Comparison of ENCODE assay signal across 1 cellular context in the genomic region with DNA sequence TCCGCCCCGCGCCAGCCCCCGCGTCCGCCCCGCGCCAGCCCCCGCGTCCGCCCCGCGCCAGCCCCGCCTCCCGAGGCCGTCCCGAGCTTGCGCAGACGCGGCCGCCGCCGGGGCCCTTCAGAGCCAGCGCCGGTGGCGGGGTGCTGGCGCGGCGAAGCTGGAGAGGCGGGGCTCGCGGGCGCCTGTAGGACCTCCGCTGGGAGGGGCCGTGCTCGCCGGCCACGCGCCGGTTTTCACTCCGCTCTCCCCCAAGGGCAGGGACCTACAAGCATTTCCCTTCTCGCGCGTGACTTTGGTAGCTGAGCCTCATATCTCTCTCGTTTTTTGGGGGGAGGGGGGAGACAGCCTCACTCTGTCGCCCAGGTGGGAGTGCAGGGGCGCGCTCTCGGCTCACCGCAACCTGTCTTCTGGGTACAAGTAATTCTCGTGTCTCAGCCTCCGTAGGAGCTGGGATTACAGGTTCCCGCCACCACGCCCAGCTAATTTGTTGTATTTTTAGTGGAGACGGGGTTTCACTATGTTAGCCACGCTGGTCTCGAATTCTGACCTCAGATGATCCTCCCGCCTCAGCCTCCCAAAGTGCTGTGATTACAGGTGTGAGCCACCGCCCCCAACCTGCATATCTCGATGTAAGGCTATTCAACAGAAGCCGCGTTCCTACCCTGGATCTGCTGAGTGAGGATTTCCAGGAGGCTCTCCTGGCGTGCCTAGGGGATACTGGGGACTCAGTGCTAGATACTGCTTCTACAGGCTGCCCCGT.
TF ChIP-seq lines count a peak whose summit lies in the region.

A gene (minus strand): TSS at position 159 of the 760 bp plus-strand sequence. CDS start 6,595 bp downstream, outside the sequence.

TF ChIP-seq in K562, 482 proteins besides CTCF, POLR2A, EP300 and RAD21 (continued from another document and continues in another):
- TF ChIP-seq, protein P1, sequence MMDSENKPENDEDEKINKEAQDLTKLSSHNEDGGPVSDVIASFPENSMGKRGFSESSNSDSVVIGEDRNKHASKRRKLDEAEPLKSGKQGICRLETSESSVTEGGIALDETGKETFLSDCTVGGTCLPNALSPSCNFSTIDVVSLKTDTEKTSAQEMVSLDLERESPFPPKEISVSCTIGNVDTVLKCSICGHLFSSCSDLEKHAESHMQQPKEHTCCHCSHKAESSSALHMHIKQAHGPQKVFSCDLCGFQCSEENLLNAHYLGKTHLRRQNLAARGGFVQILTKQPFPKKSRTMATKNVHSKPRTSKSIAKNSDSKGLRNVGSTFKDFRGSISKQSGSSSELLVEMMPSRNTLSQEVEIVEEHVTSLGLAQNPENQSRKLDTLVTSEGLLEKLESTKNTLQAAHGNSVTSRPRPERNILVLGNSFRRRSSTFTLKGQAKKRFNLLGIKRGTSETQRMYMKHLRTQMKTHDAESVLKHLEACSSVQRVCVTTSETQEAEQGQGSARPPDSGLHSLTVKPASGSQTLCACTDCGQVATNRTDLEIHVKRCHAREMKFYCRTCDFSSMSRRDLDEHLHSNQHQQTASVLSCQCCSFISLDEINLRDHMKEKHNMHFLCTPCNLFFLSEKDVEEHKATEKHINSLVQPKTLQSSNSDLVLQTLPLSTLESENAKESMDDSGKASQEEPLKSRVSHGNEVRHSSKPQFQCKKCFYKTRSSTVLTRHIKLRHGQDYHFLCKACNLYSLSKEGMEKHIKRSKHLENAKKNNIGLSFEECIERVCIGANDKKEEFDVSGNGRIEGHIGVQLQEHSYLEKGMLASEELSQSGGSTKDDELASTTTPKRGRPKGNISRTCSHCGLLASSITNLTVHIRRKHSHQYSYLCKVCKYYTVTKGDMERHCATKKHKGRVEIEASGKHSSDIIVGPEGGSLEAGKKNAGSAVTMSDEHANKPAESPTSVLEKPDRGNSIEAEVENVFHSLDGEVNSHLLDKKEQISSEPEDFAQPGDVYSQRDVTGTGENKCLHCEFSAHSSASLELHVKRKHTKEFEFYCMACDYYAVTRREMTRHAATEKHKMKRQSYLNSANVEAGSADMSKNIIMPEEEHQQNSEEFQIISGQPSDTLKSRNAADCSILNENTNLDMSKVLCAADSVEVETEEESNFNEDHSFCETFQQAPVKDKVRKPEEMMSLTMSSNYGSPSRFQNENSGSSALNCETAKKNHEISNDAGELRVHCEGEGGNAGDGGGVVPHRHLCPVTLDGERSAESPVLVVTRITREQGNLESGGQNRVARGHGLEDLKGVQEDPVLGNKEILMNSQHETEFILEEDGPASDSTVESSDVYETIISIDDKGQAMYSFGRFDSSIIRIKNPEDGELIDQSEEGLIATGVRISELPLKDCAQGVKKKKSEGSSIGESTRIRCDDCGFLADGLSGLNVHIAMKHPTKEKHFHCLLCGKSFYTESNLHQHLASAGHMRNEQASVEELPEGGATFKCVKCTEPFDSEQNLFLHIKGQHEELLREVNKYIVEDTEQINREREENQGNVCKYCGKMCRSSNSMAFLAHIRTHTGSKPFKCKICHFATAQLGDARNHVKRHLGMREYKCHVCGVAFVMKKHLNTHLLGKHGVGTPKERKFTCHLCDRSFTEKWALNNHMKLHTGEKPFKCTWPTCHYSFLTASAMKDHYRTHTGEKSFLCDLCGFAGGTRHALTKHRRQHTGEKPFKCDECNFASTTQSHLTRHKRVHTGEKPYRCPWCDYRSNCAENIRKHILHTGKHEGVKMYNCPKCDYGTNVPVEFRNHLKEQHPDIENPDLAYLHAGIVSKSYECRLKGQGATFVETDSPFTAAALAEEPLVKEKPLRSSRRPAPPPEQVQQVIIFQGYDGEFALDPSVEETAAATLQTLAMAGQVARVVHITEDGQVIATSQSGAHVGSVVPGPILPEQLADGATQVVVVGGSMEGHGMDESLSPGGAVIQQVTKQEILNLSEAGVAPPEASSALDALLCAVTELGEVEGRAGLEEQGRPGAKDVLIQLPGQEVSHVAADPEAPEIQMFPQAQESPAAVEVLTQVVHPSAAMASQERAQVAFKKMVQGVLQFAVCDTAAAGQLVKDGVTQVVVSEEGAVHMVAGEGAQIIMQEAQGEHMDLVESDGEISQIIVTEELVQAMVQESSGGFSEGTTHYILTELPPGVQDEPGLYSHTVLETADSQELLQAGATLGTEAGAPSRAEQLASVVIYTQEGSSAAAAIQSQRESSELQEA (IDR thresholded peaks at IDR 0.05; ENCODE audit: low read depth) = peak; percentile 72
- TF ChIP-seq GTF2A2 (tag; IDR thresholded peaks at IDR 0.05) (no peak), PCBP1 (IDR thresholded peaks at IDR 0.05; ENCODE audit: low read depth, low read length, poor library complexity, severe bottlenecking) (peak; percentile 5), CCNT2 (IDR thresholded peaks at IDR 0.05; ENCODE audit: borderline replicate concordance, extremely low read depth, insufficient read length, low read depth, low read length) (peak; percentile 43), ZNF217 (CRISPR knock-in tag; IDR thresholded peaks at IDR 0.05) (no peak), MAZ (CRISPR knock-in tag; conservative IDR thresholded peaks at IDR 0.05 in 1 of 2, IDR thresholded peaks at IDR 0.05 in 1 of 2) (peak; percentile 61 to 75; a peak in 3 of 4 replicates), RBM25 (IDR thresholded peaks at IDR 0.05; ENCODE audit: low read depth, low read length, severe bottlenecking) (no peak), CREB1 (IDR thresholded peaks at IDR 0.05) (no peak), CREB1 (CRISPR knock-in tag; IDR thresholded peaks at IDR 0.05) (no peak), NCOA1 (IDR thresholded peaks at IDR 0.05; ENCODE audit: low read depth) (no peak), MCM5 (IDR thresholded peaks at IDR 0.05; ENCODE audit: low read depth) (no peak), DNMT1 (IDR thresholded peaks at IDR 0.05) (no peak), SAFB (IDR thresholded peaks at IDR 0.05; ENCODE audit: borderline replicate concordance, low read depth, low read length) (peak; percentile 51; the same call in 1 of the 2 replicates), PHF8 (IDR thresholded peaks at IDR 0.05; ENCODE audit: borderline replicate concordance, low read length) (peak; percentile 45; the same call in 1 of the 2 replicates), SRSF7 (optimal IDR thresholded peaks at IDR 0.05; ENCODE audit: low read depth, low read length) (no peak), E2F3 (CRISPR knock-in tag; IDR thresholded peaks at IDR 0.05) (no peak), ZNF253 (CRISPR knock-in tag; conservative IDR thresholded peaks at IDR 0.05) (no peak), RBFOX2 (IDR thresholded peaks at IDR 0.05; ENCODE audit: low read depth, low read length) (peak; percentile 65; the same call in 1 of the 2 replicates), ZNF41 (CRISPR knock-in tag; conservative IDR thresholded peaks at IDR 0.05) (no peak), GABPA (tag; conservative IDR thresholded peaks at IDR 0.05; ENCODE audit: low read depth) (no peak), MYC (IDR thresholded peaks at IDR 0.05; ENCODE audit: low read depth, low read length) (peak; percentile 36; the same call in 1 of the 2 replicates), MYC (CRISPR knock-in tag; IDR thresholded peaks at IDR 0.05; ENCODE audit: borderline replicate concordance, low read depth) (peak; percentile 32; the same call in 1 of the 2 replicates), POLR2B (IDR thresholded peaks at IDR 0.05; ENCODE audit: low read depth, partially characterized antibody) (peak; percentile 34), PHF21A (IDR thresholded peaks at IDR 0.05; ENCODE audit: borderline replicate concordance, low read depth) (no peak), ZZZ3 (IDR thresholded peaks at IDR 0.05) (no peak), ZNF586 (CRISPR knock-in tag; conservative IDR thresholded peaks at IDR 0.05) (no peak), FUS (optimal IDR thresholded peaks at IDR 0.05; ENCODE audit: low read depth, low read length) (no peak), ZEB2 (IDR thresholded peaks at IDR 0.05) (0 out of 2 replicates have a peak, but pooled peaks have one; percentile 28), CXXC5 (CRISPR knock-in tag; IDR thresholded peaks at IDR 0.05) (peak; percentile 59), SRSF1 (IDR thresholded peaks at IDR 0.05; ENCODE audit: low read depth, low read length) (no peak), CC2D1A (IDR thresholded peaks at IDR 0.05) (no peak), KLF16 (IDR thresholded peaks at IDR 0.05) (no peak), ZC3H11A (IDR thresholded peaks at IDR 0.05; ENCODE audit: low read depth, low read length) (no peak), HDAC1 (IDR thresholded peaks at IDR 0.05) (0 out of 4 replicates have a peak, but pooled peaks of 1 of the 2 experiments have one; percentile 21)
- TF ChIP-seq, protein P2, sequence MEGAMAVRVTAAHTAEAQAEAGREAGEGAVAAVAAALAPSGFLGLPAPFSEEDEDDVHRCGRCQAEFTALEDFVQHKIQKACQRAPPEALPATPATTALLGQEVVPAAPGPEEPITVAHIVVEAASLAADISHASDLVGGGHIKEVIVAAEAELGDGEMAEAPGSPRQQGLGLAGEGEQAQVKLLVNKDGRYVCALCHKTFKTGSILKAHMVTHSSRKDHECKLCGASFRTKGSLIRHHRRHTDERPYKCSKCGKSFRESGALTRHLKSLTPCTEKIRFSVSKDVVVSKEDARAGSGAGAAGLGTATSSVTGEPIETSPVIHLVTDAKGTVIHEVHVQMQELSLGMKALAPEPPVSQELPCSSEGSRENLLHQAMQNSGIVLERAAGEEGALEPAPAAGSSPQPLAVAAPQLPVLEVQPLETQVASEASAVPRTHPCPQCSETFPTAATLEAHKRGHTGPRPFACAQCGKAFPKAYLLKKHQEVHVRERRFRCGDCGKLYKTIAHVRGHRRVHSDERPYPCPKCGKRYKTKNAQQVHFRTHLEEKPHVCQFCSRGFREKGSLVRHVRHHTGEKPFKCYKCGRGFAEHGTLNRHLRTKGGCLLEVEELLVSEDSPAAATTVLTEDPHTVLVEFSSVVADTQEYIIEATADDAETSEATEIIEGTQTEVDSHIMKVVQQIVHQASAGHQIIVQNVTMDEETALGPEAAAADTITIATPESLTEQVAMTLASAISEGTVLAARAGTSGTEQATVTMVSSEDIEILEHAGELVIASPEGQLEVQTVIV (CRISPR knock-in tag; IDR thresholded peaks at IDR 0.05; ENCODE audit: borderline replicate concordance) = no peak
- TF ChIP-seq, protein P3, sequence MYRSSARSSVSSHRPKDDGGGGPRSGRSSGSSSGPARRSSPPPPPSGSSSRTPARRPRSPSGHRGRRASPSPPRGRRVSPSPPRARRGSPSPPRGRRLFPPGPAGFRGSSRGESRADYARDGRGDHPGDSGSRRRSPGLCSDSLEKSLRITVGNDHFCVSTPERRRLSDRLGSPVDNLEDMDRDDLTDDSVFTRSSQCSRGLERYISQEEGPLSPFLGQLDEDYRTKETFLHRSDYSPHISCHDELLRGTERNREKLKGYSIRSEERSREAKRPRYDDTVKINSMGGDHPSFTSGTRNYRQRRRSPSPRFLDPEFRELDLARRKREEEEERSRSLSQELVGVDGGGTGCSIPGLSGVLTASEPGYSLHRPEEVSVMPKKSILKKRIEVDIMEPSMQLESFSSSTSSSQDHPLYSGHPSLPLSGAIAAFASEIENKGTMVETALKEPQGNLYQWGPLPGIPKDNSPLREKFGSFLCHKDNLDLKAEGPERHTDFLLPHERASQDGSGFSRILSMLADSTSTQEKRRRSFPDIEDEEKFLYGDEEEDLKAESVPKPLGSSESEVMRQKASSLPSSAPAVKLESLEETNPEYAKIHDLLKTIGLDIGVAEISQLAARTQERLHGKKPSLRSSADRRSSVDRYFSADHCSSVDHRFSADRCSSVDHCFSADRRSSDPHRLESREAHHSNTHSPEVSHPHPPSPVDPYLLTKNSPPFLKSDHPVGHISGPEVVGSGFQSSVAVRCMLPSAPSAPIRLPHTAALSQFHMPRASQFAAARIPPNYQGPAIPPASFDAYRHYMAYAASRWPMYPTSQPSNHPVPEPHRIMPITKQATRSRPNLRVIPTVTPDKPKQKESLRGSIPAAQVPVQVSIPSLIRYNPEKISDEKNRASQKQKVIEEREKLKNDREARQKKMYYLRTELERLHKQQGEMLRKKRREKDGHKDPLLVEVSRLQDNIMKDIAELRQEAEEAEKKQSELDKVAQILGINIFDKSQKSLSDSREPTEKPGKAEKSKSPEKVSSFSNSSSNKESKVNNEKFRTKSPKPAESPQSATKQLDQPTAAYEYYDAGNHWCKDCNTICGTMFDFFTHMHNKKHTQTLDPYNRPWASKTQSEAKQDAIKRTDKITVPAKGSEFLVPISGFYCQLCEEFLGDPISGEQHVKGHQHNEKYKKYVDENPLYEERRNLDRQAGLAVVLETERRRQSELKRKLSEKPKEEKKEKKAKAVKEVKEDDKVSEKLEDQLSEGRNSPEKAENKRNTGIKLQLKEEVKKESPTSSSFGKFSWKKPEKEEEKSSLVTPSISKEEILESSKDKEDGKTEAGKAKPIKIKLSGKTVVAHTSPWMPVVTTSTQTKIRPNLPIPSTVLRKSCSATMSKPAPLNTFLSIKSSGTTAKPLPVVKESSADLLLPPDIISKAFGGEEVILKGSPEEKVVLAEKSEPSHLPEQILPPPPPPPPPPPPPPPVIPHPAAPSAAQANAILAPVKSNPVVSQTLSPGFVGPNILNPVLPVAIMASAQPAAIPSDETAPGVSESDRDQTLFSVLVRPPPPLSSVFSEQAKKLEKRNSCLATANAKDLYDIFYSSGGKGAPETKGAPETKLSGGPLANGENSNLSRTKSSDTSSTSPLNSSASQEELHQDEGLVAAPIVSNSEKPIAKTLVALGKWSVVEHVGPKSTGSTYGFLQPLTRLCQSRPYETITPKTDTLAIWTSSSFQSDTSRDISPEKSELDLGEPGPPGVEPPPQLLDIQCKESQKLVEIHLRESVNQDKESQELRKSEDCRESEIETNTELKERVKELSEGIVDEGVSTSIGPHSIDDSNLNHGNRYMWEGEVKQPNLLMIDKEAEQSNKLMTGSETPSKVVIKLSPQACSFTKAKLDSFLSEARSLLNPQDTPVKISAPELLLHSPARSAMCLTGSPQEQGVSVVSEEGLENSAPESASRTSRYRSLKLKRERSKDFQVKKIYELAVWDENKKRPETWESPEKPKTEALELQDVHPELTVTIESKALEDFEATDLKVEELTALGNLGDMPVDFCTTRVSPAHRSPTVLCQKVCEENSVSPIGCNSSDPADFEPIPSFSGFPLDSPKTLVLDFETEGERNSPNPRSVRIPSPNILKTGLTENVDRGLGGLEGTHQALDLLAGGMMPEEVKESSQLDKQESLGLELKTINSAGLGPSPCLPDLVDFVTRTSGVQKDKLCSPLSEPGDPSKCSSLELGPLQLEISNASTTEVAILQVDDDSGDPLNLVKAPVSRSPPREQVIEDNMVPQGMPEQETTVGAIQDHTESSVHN (IDR thresholded peaks at IDR 0.05; ENCODE audit: borderline replicate concordance in 1 of 2, low read depth in 1 of 2) = no peak
- TF ChIP-seq, protein P4, sequence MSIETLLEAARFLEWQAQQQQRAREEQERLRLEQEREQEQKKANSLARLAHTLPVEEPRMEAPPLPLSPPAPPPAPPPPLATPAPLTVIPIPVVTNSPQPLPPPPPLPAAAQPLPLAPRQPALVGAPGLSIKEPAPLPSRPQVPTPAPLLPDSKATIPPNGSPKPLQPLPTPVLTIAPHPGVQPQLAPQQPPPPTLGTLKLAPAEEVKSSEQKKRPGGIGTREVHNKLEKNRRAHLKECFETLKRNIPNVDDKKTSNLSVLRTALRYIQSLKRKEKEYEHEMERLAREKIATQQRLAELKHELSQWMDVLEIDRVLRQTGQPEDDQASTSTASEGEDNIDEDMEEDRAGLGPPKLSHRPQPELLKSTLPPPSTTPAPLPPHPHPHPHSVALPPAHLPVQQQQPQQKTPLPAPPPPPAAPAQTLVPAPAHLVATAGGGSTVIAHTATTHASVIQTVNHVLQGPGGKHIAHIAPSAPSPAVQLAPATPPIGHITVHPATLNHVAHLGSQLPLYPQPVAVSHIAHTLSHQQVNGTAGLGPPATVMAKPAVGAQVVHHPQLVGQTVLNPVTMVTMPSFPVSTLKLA (conservative IDR thresholded peaks at IDR 0.05) = peak in 1 of 2 experiments; percentile 37; a peak in 1 of 4 replicates
- TF ChIP-seq, protein P5, sequence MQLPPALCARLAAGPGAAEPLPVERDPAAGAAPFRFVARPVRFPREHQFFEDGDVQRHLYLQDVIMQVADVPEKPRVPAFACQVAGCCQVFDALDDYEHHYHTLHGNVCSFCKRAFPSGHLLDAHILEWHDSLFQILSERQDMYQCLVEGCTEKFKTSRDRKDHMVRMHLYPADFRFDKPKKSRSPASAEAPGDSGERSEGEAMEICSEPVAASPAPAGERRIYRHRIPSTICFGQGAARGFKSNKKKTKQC (CRISPR knock-in tag; IDR thresholded peaks at IDR 0.05) = no peak
